14 cellular contexts compared by ENCODE assay signal in genomic region chr13:110261166-110262081, GRCh38. TPM values are rescaled to one million over a fixed set of nuclear protein-coding genes. Genes with fewer than 3 reads are reported as not detected.
DNase-seq lines count a peak whose midpoint lies in the region; ATAC-seq, FAIRE-seq and TF ChIP-seq lines count a peak whose summit lies in the region.
"Had no signal": no experiment of that assay in that cellular context is flagged by ENCODE, and none has a peak within 500 bp of the region (broad histone marks: within the 10 kb centered on the region; RNA-seq: fewer than 3 reads in every experiment).

No MANE protein-coding gene starts in this region.

- H3K9me3 Mint-ChIP-seq in GM23338: no peaks in the 10 kb centered on the region
- H3K9me3 Mint-ChIP-seq: activated T-cell treated with anti-CD3 and anti-CD28 coated beads, Interleukin-2, amount 50 U/mL, for 4 hours; CD4-positive, alpha-beta T cell had no signal

- intact Hi-C loops in mammary epithelial cell (cut with micrococcal nuclease): no loop called here
- intact Hi-C loops in lower lobe of right lung (cut with DNase I): no loop called here

- H3K9ac ChIP-seq in mammary epithelial cell (ENCODE audit: insufficient read depth, low read length) (no peak overlapping the region), stomach smooth muscle (ENCODE audit: low read length in 2 of 2) (no peak overlapping the region)

- H3K4me3 ChIP-seq in GM23338: no peak overlapping the region
- no peak overlapping the region for H3K4me3 ChIP-seq in mammary epithelial cell (replicated peaks in 1 of 3; ENCODE audit: insufficient read depth in 1 of 3, low read depth in 2 of 3, low read length in 3 of 3)
- no peak overlapping the region for H3K4me3 ChIP-seq in lower lobe of right lung
- H3K4me3 ChIP-seq in stomach smooth muscle (ENCODE audit: low read length in 2 of 2): no peak overlapping the region

- H3K4me1 ChIP-seq in GM23338 (ENCODE audit: insufficient read depth) (peaks cover 34% of the 10 kb centered on the region), mammary epithelial cell (ENCODE audit: insufficient read depth, low read length) (peaks cover 28% of the 10 kb centered on the region), lower lobe of right lung (peaks cover 58% of the 10 kb centered on the region), stomach smooth muscle (ENCODE audit: control insufficient read depth, insufficient read depth, low read length) (peaks cover 48% of the 10 kb centered on the region)

- ATAC-seq in GM23338: peak; percentile 78
- peak in 1 of 2 donors; percentile 3 for ATAC-seq in lower lobe of right lung
- no peak for ATAC-seq in HG03469 (IDR thresholded peaks at IDR 0.05; ENCODE audit: unreplicated experiment)
- ATAC-seq: activated T-cell treated with anti-CD3 and anti-CD28 coated beads, Interleukin-2, amount 50 U/mL, for 4 hours; naive thymus-derived CD4-positive, alpha-beta T cell had no signal

- CTCF ChIA-PET in mammary epithelial cell (lab: Charles Lee; ENCODE audit: low non-redundant PET) (no interaction called here), HEK293T (lab: Yijun Ruan, JAX) (interaction anchor here (1.1 kb wide), 1 partner anchor 14 kb away, joined by 4 read pairs; no protein-coding TSS in a partner anchor)

- no peaks in the 10 kb centered on the region for H3K36me3 ChIP-seq in GM23338 (ENCODE audit: insufficient read depth)
- no peaks in the 10 kb centered on the region for H3K36me3 ChIP-seq in mammary epithelial cell (ENCODE audit: insufficient read depth, low read length)
- H3K36me3 ChIP-seq in lower lobe of right lung: no peaks in the 10 kb centered on the region
- no peaks in the 10 kb centered on the region for H3K36me3 ChIP-seq in stomach smooth muscle (ENCODE audit: control insufficient read depth in 2 of 2, insufficient read depth in 2 of 2, low read length in 2 of 2)

- FAIRE-seq in D721Med (lab: Jason Lieb, UNC): no peak

- TF ChIP-seq CTCF in GM23338 (conservative IDR thresholded peaks at IDR 0.05; ENCODE audit: low read depth in 2 of 2): no peak
- no peak for TF ChIP-seq CTCF in mammary epithelial cell (conservative IDR thresholded peaks at IDR 0.05 in 1 of 2, IDR thresholded peaks at IDR 0.05 in 1 of 2; ENCODE audit: extremely low read depth in 1 of 2, insufficient read depth in 1 of 2, low read depth in 1 of 2, low read length in 2 of 2)
- TF ChIP-seq CTCF in lower lobe of right lung (IDR thresholded peaks at IDR 0.05): no peak
- no peak for TF ChIP-seq CTCF in D721Med (IDR thresholded peaks at IDR 0.05; ENCODE audit: insufficient read depth, missing control alignments)

- H3K27me3 ChIP-seq in GM23338 (ENCODE audit: insufficient read depth) (no peaks in the 10 kb centered on the region), mammary epithelial cell (ENCODE audit: insufficient read depth, low read length) (no peaks in the 10 kb centered on the region), lower lobe of right lung (ENCODE audit: low read depth) (no peaks in the 10 kb centered on the region), stomach smooth muscle (ENCODE audit: control insufficient read depth in 1 of 2, insufficient read depth in 2 of 2, low read length in 2 of 2) (no peaks in the 10 kb centered on the region)

- in situ Hi-C loops in mammary epithelial cell (cut with MboI; ENCODE audit: low sequenced_read_pairs in 2 of 2): no loop called here

- H3K9me3 ChIP-seq in mammary epithelial cell (replicated peaks; ENCODE audit: insufficient read depth, low read length) (no peaks in the 10 kb centered on the region), lower lobe of right lung (no peaks in the 10 kb centered on the region), stomach smooth muscle (ENCODE audit: control insufficient read depth in 2 of 2, low read length in 2 of 2) (no peaks in the 10 kb centered on the region)

- no TSS peak for BruUV-seq in mammary epithelial cell (replicated peaks; lab: Mats Ljungman, UMichigan)

- H3K79me2 ChIP-seq in GM23338 (replicated peaks; ENCODE audit: insufficient read depth) (peaks cover 36% of the 10 kb centered on the region), mammary epithelial cell (ENCODE audit: insufficient read depth, low read length) (peaks cover 42% of the 10 kb centered on the region)

- peak overlapping the region; percentile 78 for H3K27ac Mint-ChIP-seq in GM23338
- H3K27ac Mint-ChIP-seq: CD4-positive, alpha-beta T cell; naive thymus-derived CD4-positive, alpha-beta T cell had no signal

- dilution Hi-C loops in mammary epithelial cell (cut with HindIII; ENCODE audit: low sequenced_read_pairs): no loop called here

- POLR2A ChIA-PET in HEK293T (lab: Yijun Ruan, JAX): no interaction called here

- H3K36me3 Mint-ChIP-seq in GM23338 (ENCODE audit: low read depth): no peaks in the 10 kb centered on the region

- peaks cover 44% of the 10 kb centered on the region for H3K4me1 Mint-ChIP-seq in GM23338

- H4K20me1 ChIP-seq in GM23338 (replicated peaks; ENCODE audit: insufficient read depth) (no peaks in the 10 kb centered on the region), mammary epithelial cell (ENCODE audit: insufficient read depth, low read length) (no peaks in the 10 kb centered on the region)

- peaks cover 7% of the 10 kb centered on the region for H3K27me3 Mint-ChIP-seq in GM23338 (ENCODE audit: insufficient read depth, low read depth, poor library complexity)

- H3K4me2 ChIP-seq in GM23338 (peak overlapping the region; percentile 60; the same call in 1 of the 2 replicates), mammary epithelial cell (ENCODE audit: insufficient read depth, low read depth, low read length) (no peak overlapping the region)

- DNase-seq in GM23338 (ENCODE audit: low spot score): peak; percentile 71
- peak; percentile 26 for DNase-seq in mammary epithelial cell
- no peak for DNase-seq in lower lobe of right lung
- DNase-seq in D721Med (ENCODE audit: insufficient read length, low spot score): no peak
- DNase-seq in activated naive CD4-positive, alpha-beta T cell treated with Interleukin-2 at 50 U/mL for 16 hours: no peak
- DNase-seq in HEK293T (ENCODE audit: extremely low spot score): no peak
- DNase-seq: activated CD4-positive, CD25-positive, alpha-beta regulatory T cell; activated T-cell treated with anti-CD3 and anti-CD28 coated beads, Interleukin-2, amount 50 U/mL, for 4 hours; anterior cingulate cortex; CD4-positive, alpha-beta T cell; naive thymus-derived CD4-positive, alpha-beta T cell; NCI-H1436 had no signal

- no peaks in the 10 kb centered on the region for H3K9me2 ChIP-seq in GM23338 (ENCODE audit: insufficient read depth)

- no peak overlapping the region for H3K4me3 Mint-ChIP-seq in GM23338
- H3K4me3 Mint-ChIP-seq: activated T-cell treated with anti-CD3 and anti-CD28 coated beads, Interleukin-2, amount 50 U/mL, for 4 hours; CD4-positive, alpha-beta T cell; naive thymus-derived CD4-positive, alpha-beta T cell had no signal

- WGBS in mammary epithelial cell (ENCODE audit: low coverage, missing lambda C conversion rate): 94% methylated on average over 18 of the region's 19 CpGs

- H2AFZ ChIP-seq in GM23338: no peak overlapping the region
- no peak overlapping the region for H2AFZ ChIP-seq in mammary epithelial cell (ENCODE audit: low read depth, low read length)

- peak overlapping the region; percentile 66; the same call in 1 of the 2 replicates for H3K27ac ChIP-seq in GM23338 (ENCODE audit: low read depth)
- H3K27ac ChIP-seq in mammary epithelial cell (ENCODE audit: insufficient read depth, low read depth, low read length): no peak overlapping the region
- H3K27ac ChIP-seq in lower lobe of right lung: peak overlapping the region; percentile 19
- peak overlapping the region; percentile 62 for H3K27ac ChIP-seq in stomach smooth muscle (ENCODE audit: low read length)

- no peaks in the 10 kb centered on the region for H3F3A ChIP-seq in GM23338 (replicated peaks; ENCODE audit: low read depth)

TF ChIP-seq in GM23338, 12 proteins besides CTCF, POLR2A, EP300 and RAD21 (continues in another document):
- no peak for TF ChIP-seq NANOG (IDR thresholded peaks at IDR 0.05; ENCODE audit: borderline replicate concordance)

TF ChIP-seq in HEK293T, 16 proteins besides CTCF, POLR2A, EP300 and RAD21:
- no peak for TF ChIP-seq ZNF384 (IDR thresholded peaks at IDR 0.05)
- TF ChIP-seq SUZ12 (IDR thresholded peaks at IDR 0.05): no peak
- no peak for TF ChIP-seq PKNOX1 (IDR thresholded peaks at IDR 0.05)
- no peak for TF ChIP-seq BHLHE40 (IDR thresholded peaks at IDR 0.05; ENCODE audit: borderline replicate concordance)
- no peak for TF ChIP-seq LEF1 (IDR thresholded peaks at IDR 0.05; ENCODE audit: borderline replicate concordance)
- no peak for TF ChIP-seq NFRKB (IDR thresholded peaks at IDR 0.05)
- no peak for TF ChIP-seq FOXK2 (IDR thresholded peaks at IDR 0.05)

RNA-seq across cellular contexts. Expression of gene COL4A1, which starts 45.5 kb away (rescaled TPM):
- 110 and 112 TPM in 2 replicates for total RNA-seq in GM23338 (2014; rRNA removed; shearing (Covaris generic))
- 38.7 and 39.1 TPM in 2 replicates for polyA plus RNA-seq in GM23338 (2016; fragmentation: Nextera tagmentation; extraction: Ambion mirVana)
- total RNA-seq in mammary epithelial cell: 10 to 100 TPM; 40.9 to 89.0 TPM
- polyA plus RNA-seq in mammary epithelial cell: 28.1 TPM
- polyA minus RNA-seq in mammary epithelial cell: 57.7 TPM
- total RNA-seq in lower lobe of right lung: 161 TPM
- polyA plus RNA-seq: naive thymus-derived CD4-positive, alpha-beta T cell had no signal

RNA-seq across cellular contexts. Expression of gene COL4A2, which starts 45.7 kb away (rescaled TPM):
- 117 and 131 TPM in 2 replicates for total RNA-seq in GM23338 (2014; rRNA removed; shearing (Covaris generic))
- polyA plus RNA-seq in GM23338 (2016; fragmentation: Nextera tagmentation; extraction: Ambion mirVana) (35.6 and 37.4 TPM in 2 replicates), mammary epithelial cell (119 TPM)
- total RNA-seq in mammary epithelial cell (10 to 100 TPM; 74.9 to 94.2 TPM), lower lobe of right lung (185 TPM)
- 78.3 TPM for polyA minus RNA-seq in mammary epithelial cell
- total RNA-seq: CD4-positive, alpha-beta T cell had no signal
- polyA plus RNA-seq: naive thymus-derived CD4-positive, alpha-beta T cell had no signal

Comparison
In these comparisons a context has a peak if more than half of its experiments do, and no peak if none do; other contexts are left out.
1. DNase-seq: peak in GM23338 (single experiment) and mammary epithelial cell (single experiment); none in lower lobe of right lung (single experiment), D721Med (single experiment), activated naive CD4-positive, alpha-beta T cell treated with Interleukin-2 at 50 U/mL for 16 hours (single experiment) and HEK293T (single experiment).